Comparison of ENCODE assay signal across 8 cellular contexts in the genomic region with DNA sequence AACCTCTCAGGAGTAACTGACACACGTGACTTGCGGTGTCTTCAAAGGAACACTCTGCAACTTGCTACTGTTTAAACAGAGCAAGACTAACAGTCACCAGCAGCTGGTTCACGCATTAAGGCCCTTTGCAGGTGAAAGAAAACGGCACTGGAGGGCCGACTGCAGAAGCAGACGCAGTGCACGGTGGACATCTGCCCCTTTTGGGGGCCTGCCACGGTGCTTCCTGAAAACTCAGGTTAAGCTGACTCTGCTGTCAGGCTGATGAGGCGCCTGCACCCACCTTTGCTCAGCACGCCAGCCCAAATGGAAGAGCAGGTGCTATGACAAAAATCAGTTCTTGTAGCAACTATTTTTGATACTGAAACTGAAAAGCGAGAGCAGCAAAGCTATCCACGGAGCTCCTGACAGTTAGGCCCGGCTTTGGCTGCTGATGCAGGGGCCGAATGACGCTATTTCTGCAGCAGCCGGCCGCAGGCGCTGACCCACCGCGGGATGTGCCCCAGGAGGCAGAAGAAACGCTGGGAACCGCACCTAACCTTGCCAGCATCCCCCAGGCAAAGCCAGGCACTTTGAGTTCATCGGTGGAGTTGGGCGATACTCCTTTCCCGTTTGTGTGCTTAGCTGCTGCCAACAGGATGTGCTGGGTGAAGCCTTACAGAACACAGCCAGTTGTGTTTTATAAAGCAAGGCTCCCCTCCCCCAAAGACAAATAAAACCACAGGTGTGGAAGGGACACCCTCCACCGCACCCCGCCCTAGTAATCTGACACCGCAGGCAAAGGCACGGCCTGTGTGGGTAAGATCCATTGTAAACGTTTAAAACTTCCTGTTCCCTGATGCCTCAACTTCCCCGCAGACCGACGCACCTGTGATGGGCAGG. TPM values are rescaled to one million over a fixed set of nuclear protein-coding genes. Genes with fewer than 3 reads are reported as not detected.
DNase-seq lines count a peak whose midpoint lies in the region; ATAC-seq and TF ChIP-seq lines count a peak whose summit lies in the region.

No MANE protein-coding gene starts in this region.

- H3K9me3 ChIP-seq in Panc1 (ENCODE audit: control insufficient read depth, insufficient read depth, low read depth, low read length), result no peaks in the 10 kb centered on the region
- H3K9me3 ChIP-seq in mesenchymal stem cell (ENCODE audit: control insufficient read depth, low read length), result peaks cover 4% of the 10 kb centered on the region

- H3K9ac ChIP-seq in mesenchymal stem cell (ENCODE audit: low read length), result peak overlapping the region; percentile 19

- H3K27ac Mint-ChIP-seq in activated naive CD8-positive, alpha-beta T cell treated with anti-CD3 and anti-CD28 coated beads, Interleukin-2, amount 50 U/mL, for 24 hours, result no peak overlapping the region

- H3K9me3 Mint-ChIP-seq in activated naive CD8-positive, alpha-beta T cell treated with anti-CD3 and anti-CD28 coated beads, Interleukin-2, amount 50 U/mL, for 24 hours, result peaks cover 4% of the 10 kb centered on the region

- no peak overlapping the region for H2BK12ac ChIP-seq in mesenchymal stem cell (ENCODE audit: low read length in 2 of 2)

- no peak overlapping the region for H2AK5ac ChIP-seq in mesenchymal stem cell (ENCODE audit: low read length, severe bottlenecking)

- in situ Hi-C loops in Panc1 (cut with HindIII; ENCODE audit: low pct_unique_long_range_greater_than_20kb, low sequenced_read_pairs), result no loop called here
- in situ Hi-C loops in G401 (cut with HindIII; ENCODE audit: low sequenced_read_pairs), result no loop called here

- H3K27me3 Mint-ChIP-seq in activated naive CD8-positive, alpha-beta T cell treated with anti-CD3 and anti-CD28 coated beads, Interleukin-2, amount 50 U/mL, for 24 hours, result no peaks in the 10 kb centered on the region

- H4K8ac ChIP-seq in mesenchymal stem cell (ENCODE audit: low read length), result no peak overlapping the region

- TF ChIP-seq CTCF in Panc1 (IDR thresholded peaks at IDR 0.05), result no peak

- POLR2A ChIA-PET in Panc1 (lab: Charles Lee), result interaction anchor here (0.6 kb wide), 1 partner anchor 92 kb away, joined by 4 read pairs; no protein-coding TSS in a partner anchor

- ATAC-seq in GM21381 (IDR thresholded peaks at IDR 0.05; ENCODE audit: unreplicated experiment), result peak; percentile 55
- peak; percentile 27 for ATAC-seq in HG03575 (IDR thresholded peaks at IDR 0.05; ENCODE audit: extremely low read depth, insufficient number of reproducible peaks, low FRiP score, unreplicated experiment)
- ATAC-seq in Panc1, result peak; percentile 64
- ATAC-seq in activated naive CD8-positive, alpha-beta T cell treated with anti-CD3 and anti-CD28 coated beads, Interleukin-2, amount 50 U/mL, for 24 hours, result peak; percentile 39

- CTCF ChIA-PET in Panc1 (lab: Charles Lee), result no interaction called here

- H3K18ac ChIP-seq in mesenchymal stem cell (ENCODE audit: low read depth in 1 of 2, low read length in 2 of 2), result no peak overlapping the region

- H3K4me3 ChIP-seq in Panc1 (ENCODE audit: low read depth in 2 of 2, low read length in 2 of 2), result peak overlapping the region in 1 of 2 experiments; percentile 38; a peak in 2 of 4 replicates
- peak overlapping the region; percentile 15 to 57 for H3K4me3 ChIP-seq in mesenchymal stem cell (ENCODE audit: insufficient read depth in 1 of 2, low read depth in 1 of 2, low read length in 2 of 2)

- peaks cover 10% of the 10 kb centered on the region for H3K79me1 ChIP-seq in mesenchymal stem cell (replicated peaks; ENCODE audit: low read length, poor library complexity, severe bottlenecking)

- H3K4me3 Mint-ChIP-seq in activated naive CD8-positive, alpha-beta T cell treated with anti-CD3 and anti-CD28 coated beads, Interleukin-2, amount 50 U/mL, for 24 hours, result peak overlapping the region; percentile 55

- H3K14ac ChIP-seq in mesenchymal stem cell (ENCODE audit: low read length in 2 of 2), result no peak overlapping the region

- no peak overlapping the region for H3K4ac ChIP-seq in mesenchymal stem cell (ENCODE audit: low read depth in 1 of 2, low read length in 2 of 2)

- H3K36me3 ChIP-seq in Panc1 (ENCODE audit: control insufficient read depth, insufficient read depth, low read length), result peaks cover 2% of the 10 kb centered on the region; the same call in 1 of the 2 replicates
- H3K36me3 ChIP-seq in mesenchymal stem cell (ENCODE audit: control insufficient read depth in 1 of 2, insufficient read depth in 2 of 2, low read depth in 1 of 2, low read length in 2 of 2), result peaks cover 36% of the 10 kb centered on the region in 2 experiments

- no TSS peak for BruUV-seq in Panc1 (replicated peaks; lab: Mats Ljungman, UMichigan)

- H2AFZ ChIP-seq in mesenchymal stem cell (ENCODE audit: low read depth, low read length), result no peak overlapping the region

- peaks cover 63% of the 10 kb centered on the region for H3K4me1 Mint-ChIP-seq in activated naive CD8-positive, alpha-beta T cell treated with anti-CD3 and anti-CD28 coated beads, Interleukin-2, amount 50 U/mL, for 24 hours

- H3K4me2 ChIP-seq in mesenchymal stem cell (ENCODE audit: low read length, poor library complexity, severe bottlenecking), result no peak overlapping the region

- peaks cover 20% of the 10 kb centered on the region for H3K36me3 Mint-ChIP-seq in activated naive CD8-positive, alpha-beta T cell treated with anti-CD3 and anti-CD28 coated beads, Interleukin-2, amount 50 U/mL, for 24 hours (ENCODE audit: low read depth)

- H2BK15ac ChIP-seq in mesenchymal stem cell (ENCODE audit: low read depth, poor library complexity, severe bottlenecking), result no peak overlapping the region

- H3K23ac ChIP-seq in mesenchymal stem cell (ENCODE audit: low read length in 2 of 2), result no peak overlapping the region

- H4K91ac ChIP-seq in mesenchymal stem cell (ENCODE audit: low read length), result no peak overlapping the region

- DNase-seq in DMS79 (lab: John Stamatoyannopoulos, UW), result peak; percentile 85
- DNase-seq in Panc1 (ENCODE audit: low read depth, low spot score), result no peak
- DNase-seq in activated naive CD8-positive, alpha-beta T cell treated with anti-CD3 and anti-CD28 coated beads, Interleukin-2, amount 50 U/mL, for 24 hours, result peak; percentile 34
- no peak for DNase-seq in mesenchymal stem cell
- DNase-seq in ureter (ENCODE audit: low spot score), result peak; percentile 73
- no peak for DNase-seq in G401 (ENCODE audit: low spot score)

- H3K27me3 ChIP-seq in Panc1 (ENCODE audit: control insufficient read depth, insufficient read depth, low read length) (no peaks in the 10 kb centered on the region), mesenchymal stem cell (ENCODE audit: control insufficient read depth in 1 of 2, insufficient read depth in 1 of 2, low read length in 2 of 2) (peaks cover 0 to 31% of the 10 kb centered on the region in 2 experiments)

- intact Hi-C loops in Panc1 (cut with micrococcal nuclease; ENCODE audit: unreplicated experiment), result no loop called here

- H2BK120ac ChIP-seq in mesenchymal stem cell (ENCODE audit: low read depth, low read length), result no peak overlapping the region

- H3K4me1 ChIP-seq in Panc1 (ENCODE audit: control insufficient read depth, insufficient read depth, low read length) (peaks cover 21% of the 10 kb centered on the region), mesenchymal stem cell (ENCODE audit: control insufficient read depth, insufficient read depth, low read depth, low read length) (peaks cover 10% of the 10 kb centered on the region)

- WGBS in mesenchymal stem cell, result 70% methylated on average over 33 of the region's 33 CpGs

- no peak overlapping the region for H2BK5ac ChIP-seq in mesenchymal stem cell (ENCODE audit: low read depth, low read length, poor library complexity, severe bottlenecking)

- H3K27ac ChIP-seq in Panc1 (ENCODE audit: low read length), result peak overlapping the region; percentile 34
- H3K27ac ChIP-seq in mesenchymal stem cell (ENCODE audit: low read length, poor library complexity, severe bottlenecking), result no peak overlapping the region

RNA-seq across cellular contexts. Expression of a gene that starts 21.1 kb away (rescaled TPM):
- total RNA-seq in Panc1 (2021; ENCODE audit: unreplicated experiment) (8.9 TPM), ureter (not detected)
- 3.7 TPM for polyA plus RNA-seq in Panc1 (2012; ENCODE audit: insufficient read length)
- polyA plus RNA-seq in mesenchymal stem cell (2013, experiment 1 of 2), result not detected
- not detected for polyA plus RNA-seq in mesenchymal stem cell (2013, experiment 2 of 2)
- total RNA-seq in G401 (2014; rRNA removed; shearing (Covaris generic)), result 0.85 and 1.5 TPM in 2 replicates

RNA-seq across cellular contexts. Expression of a gene that starts 29.0 kb away (rescaled TPM):
- total RNA-seq in Panc1 (2021; ENCODE audit: unreplicated experiment), result 188 TPM
- 187 TPM for polyA plus RNA-seq in Panc1 (2012; ENCODE audit: insufficient read length)
- polyA plus RNA-seq in mesenchymal stem cell (2013, experiment 1 of 2), result 63.5 TPM
- polyA plus RNA-seq in mesenchymal stem cell (2013, experiment 2 of 2), result 62.4 TPM
- total RNA-seq in ureter, result 73.4 TPM
- total RNA-seq in G401 (2014; rRNA removed; shearing (Covaris generic)), result 177 and 229 TPM in 2 replicates

Comparison
In these comparisons a context has a peak if more than half of its experiments do, and no peak if none do; other contexts are left out.
1. DNase-seq: peak in DMS79 (single experiment), activated naive CD8-positive, alpha-beta T cell treated with anti-CD3 and anti-CD28 coated beads, Interleukin-2, amount 50 U/mL, for 24 hours (single experiment) and ureter (single experiment); none in Panc1 (single experiment), mesenchymal stem cell (single experiment) and G401 (single experiment).
2. Peak in every context shown above with its lines, with median percentiles within 50 percentile points of each other: ATAC-seq.